7 cellular contexts compared by ENCODE assay signal in genomic region chr18:267380-267687, GRCh38.
DNase-seq lines count a peak whose midpoint lies in the region; ATAC-seq and TF ChIP-seq lines count a peak whose summit lies in the region.

No MANE protein-coding gene starts in this region.

- H3K9me3 ChIP-seq in SK-N-MC (ENCODE audit: low read depth, low read length) = no peaks in the 10 kb centered on the region

- TF ChIP-seq CTCF in GM06990 (IDR thresholded peaks at IDR 0.05; ENCODE audit: insufficient read depth, low read length, poor library complexity, severe bottlenecking) (no peak), fibroblast of mammary gland (conservative IDR thresholded peaks at IDR 0.05; ENCODE audit: control insufficient read depth, insufficient read depth, low read depth, low read length) (no peak)

- peak; percentile 9 for ATAC-seq in HG02840 (IDR thresholded peaks at IDR 0.05; ENCODE audit: low FRiP score, unreplicated experiment)

- H3K9ac ChIP-seq in SK-N-MC (ENCODE audit: insufficient read length) (peak overlapping the region; percentile 98), rectal smooth muscle tissue (ENCODE audit: low read length) (peak overlapping the region; percentile 77)

- H3K27me3 ChIP-seq in GM06990 (replicated peaks; ENCODE audit: control insufficient read depth, insufficient read depth, low read length) (no peaks in the 10 kb centered on the region), rectal smooth muscle tissue (ENCODE audit: control insufficient read depth, insufficient read depth, low read length) (no peaks in the 10 kb centered on the region)

- H3K36me3 ChIP-seq in GM06990 (ENCODE audit: control insufficient read depth, insufficient read depth, low read length) (no peaks in the 10 kb centered on the region; the same call in 1 of the 2 replicates), SK-N-MC (ENCODE audit: insufficient read depth, low read length) (peaks cover 34% of the 10 kb centered on the region), rectal smooth muscle tissue (ENCODE audit: control insufficient read depth, insufficient read depth, low read length) (peaks cover 2% of the 10 kb centered on the region)

- peaks cover 4% of the 10 kb centered on the region for H3K4me1 ChIP-seq in rectal smooth muscle tissue (ENCODE audit: control insufficient read depth, insufficient read depth, low read length)

- DNase-seq in GM06990 (ENCODE audit: extremely low read depth, insufficient read length) = no peak
- no peak for DNase-seq in SK-N-MC (ENCODE audit: low read depth, low spot score)
- peak; percentile 11 for DNase-seq in fibroblast of mammary gland (ENCODE audit: low read depth)
- no peak for DNase-seq in germinal center (ENCODE audit: low spot score)
- no peak for DNase-seq in 8988T

- H3K4me3 ChIP-seq in GM06990 (replicated peaks; ENCODE audit: low read depth, low read length) = peak overlapping the region; percentile 92
- H3K4me3 ChIP-seq in SK-N-MC = peak overlapping the region; percentile 98
- peak overlapping the region; percentile 93 for H3K4me3 ChIP-seq in fibroblast of mammary gland (ENCODE audit: control insufficient read depth, low read depth, low read length)
- peak overlapping the region; percentile 91 for H3K4me3 ChIP-seq in rectal smooth muscle tissue (ENCODE audit: low read length)

- H3K27ac ChIP-seq in SK-N-MC (no peak overlapping the region), rectal smooth muscle tissue (ENCODE audit: low read depth, low read length) (peak overlapping the region; percentile 88)
